8 cellular contexts compared by ENCODE assay signal in the genomic region with DNA sequence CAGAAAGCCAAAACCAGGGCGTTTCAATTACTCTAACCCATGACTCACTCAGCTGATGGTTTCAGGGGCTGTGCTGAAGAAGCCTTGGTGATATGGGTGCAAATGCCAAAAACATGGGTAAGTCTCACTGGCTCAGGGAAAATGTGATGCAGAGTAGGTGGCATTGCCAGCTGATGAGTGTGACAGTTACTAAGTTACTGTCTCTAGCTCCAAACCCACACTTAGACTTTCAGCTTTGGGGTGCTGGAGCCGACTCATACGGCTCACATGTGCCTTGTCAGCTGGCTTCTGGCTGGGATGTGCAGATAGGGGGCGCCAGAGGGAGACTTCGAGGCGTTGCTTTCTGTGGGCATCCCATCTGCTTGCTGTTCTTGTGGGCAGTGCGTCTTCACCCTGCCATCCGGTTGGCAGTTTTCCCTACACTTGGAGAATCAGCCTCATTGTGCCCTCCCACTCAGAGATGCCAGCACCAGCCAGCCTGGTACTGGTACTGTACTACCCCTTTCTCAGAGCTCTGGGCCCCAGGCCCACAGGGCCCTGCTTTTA. TPM values are rescaled to one million over a fixed set of nuclear protein-coding genes. Genes with fewer than 3 reads are reported as not detected.
A peak's percentile ranks its signal among the peaks of the same experiment; 100 is the strongest.
DNase-seq lines count a peak whose midpoint lies in the region; ATAC-seq and TF ChIP-seq lines count a peak whose summit lies in the region.

No MANE protein-coding gene starts in this region.

- no peaks in the 10 kb centered on the region for H3K9me3 ChIP-seq in lower lobe of right lung

- H3K27me3 Mint-ChIP-seq in CD14-positive monocyte (ENCODE audit: low read depth in 3 of 3), result peaks cover 15 to 24% (median 23%) of the 10 kb centered on the region in 3 donors

- peak; percentile 73 for DNase-seq in CD14-positive monocyte (ENCODE audit: low spot score)
- peak; percentile 35 for DNase-seq in T-helper 9 cell
- peak; percentile 60 for DNase-seq in brain microvascular endothelial cell
- no peak for DNase-seq in lower lobe of right lung
- peak; percentile 53 to 86 for DNase-seq in stimulated activated effector memory CD8-positive, alpha-beta T cell treated with anti-CD3 and anti-CD28 coated beads, Interleukin-12 subunit alpha, Interleukin-12 subunit beta, amount 100 ng/mL, for 72 hours (ENCODE audit: low spot score in 2 of 2)
- no peak for DNase-seq in amniotic stem cell (lab: John Stamatoyannopoulos, UW)

- in situ Hi-C loops in brain microvascular endothelial cell (cut with HindIII; ENCODE audit: low pct_ligation_motif_present, low sequenced_read_pairs), result no loop called here

- peak overlapping the region in 1 of 7 donors; percentile 22 for H3K27ac Mint-ChIP-seq in CD14-positive monocyte
- H3K27ac Mint-ChIP-seq in stimulated activated effector memory CD8-positive, alpha-beta T cell treated with anti-CD3 and anti-CD28 coated beads, Interleukin-12 subunit alpha, Interleukin-12 subunit beta, amount 100 ng/mL, for 72 hours, result no peak overlapping the region

- H3K27ac ChIP-seq in brain microvascular endothelial cell, result no peak overlapping the region
- no peak overlapping the region for H3K27ac ChIP-seq in lower lobe of right lung

- H3K4me1 ChIP-seq in lower lobe of right lung, result peaks cover 4% of the 10 kb centered on the region

- H3K36me3 ChIP-seq in brain microvascular endothelial cell (replicated peaks), result no peaks in the 10 kb centered on the region
- H3K36me3 ChIP-seq in lower lobe of right lung, result no peaks in the 10 kb centered on the region

- peak overlapping the region in 1 of 2 donors; percentile 22 for H3K4me3 Mint-ChIP-seq in CD14-positive monocyte
- no peak overlapping the region for H3K4me3 Mint-ChIP-seq in stimulated activated effector memory CD8-positive, alpha-beta T cell treated with anti-CD3 and anti-CD28 coated beads, Interleukin-12 subunit alpha, Interleukin-12 subunit beta, amount 100 ng/mL, for 72 hours

- H3K9me3 Mint-ChIP-seq in CD14-positive monocyte, result peaks cover 0 to 4% (median 0%) of the 10 kb centered on the region in 7 donors
- no peaks in the 10 kb centered on the region for H3K9me3 Mint-ChIP-seq in stimulated activated effector memory CD8-positive, alpha-beta T cell treated with anti-CD3 and anti-CD28 coated beads, Interleukin-12 subunit alpha, Interleukin-12 subunit beta, amount 100 ng/mL, for 72 hours

- peaks cover 0 to 5% of the 10 kb centered on the region in 2 donors for H3K36me3 Mint-ChIP-seq in CD14-positive monocyte
- no peaks in the 10 kb centered on the region for H3K36me3 Mint-ChIP-seq in stimulated activated effector memory CD8-positive, alpha-beta T cell treated with anti-CD3 and anti-CD28 coated beads, Interleukin-12 subunit alpha, Interleukin-12 subunit beta, amount 100 ng/mL, for 72 hours

- peaks cover 39% of the 10 kb centered on the region for H3K4me1 Mint-ChIP-seq in CD14-positive monocyte
- H3K4me1 Mint-ChIP-seq in stimulated activated effector memory CD8-positive, alpha-beta T cell treated with anti-CD3 and anti-CD28 coated beads, Interleukin-12 subunit alpha, Interleukin-12 subunit beta, amount 100 ng/mL, for 72 hours, result peaks cover 4% of the 10 kb centered on the region

- TF ChIP-seq CTCF in CD14-positive monocyte (IDR thresholded peaks at IDR 0.05), result peak; percentile 74
- peak; percentile 80 for TF ChIP-seq CTCF in brain microvascular endothelial cell (IDR thresholded peaks at IDR 0.05; ENCODE audit: low read depth, low read length, missing control alignments)
- peak; percentile 43 for TF ChIP-seq CTCF in lower lobe of right lung (IDR thresholded peaks at IDR 0.05)

- ATAC-seq in HG03460 (IDR thresholded peaks at IDR 0.05; ENCODE audit: unreplicated experiment) (peak; percentile 51), lower lobe of right lung (peak; percentile 47 to 61), GM19023 (IDR thresholded peaks at IDR 0.05; ENCODE audit: unreplicated experiment) (no peak)
- peak; percentile 96 for ATAC-seq in stimulated activated effector memory CD8-positive, alpha-beta T cell treated with anti-CD3 and anti-CD28 coated beads, Interleukin-12 subunit alpha, Interleukin-12 subunit beta, amount 100 ng/mL, for 72 hours

- H3K27me3 ChIP-seq in brain microvascular endothelial cell (replicated peaks), result no peaks in the 10 kb centered on the region
- H3K27me3 ChIP-seq in lower lobe of right lung (ENCODE audit: low read depth), result peaks cover 5% of the 10 kb centered on the region

- H3K4me3 ChIP-seq in brain microvascular endothelial cell (ENCODE audit: low read depth, low read length) (no peak overlapping the region), lower lobe of right lung (no peak overlapping the region)

- intact Hi-C loops in CD14-positive monocyte (cut with micrococcal nuclease) (loop anchor here in 1 of 2 donors (5.0 kb wide), 2 partner anchors 55 to 105 kb away; no protein-coding TSS in a partner anchor), lower lobe of right lung (cut with DNase I) (no loop called here)

RNA-seq across cellular contexts. Expression of gene KRT7, which starts 11.1 kb away (rescaled TPM):
- 1 to 10 TPM in 1 of 2 donors, not detected in 1; 2.7 TPM for polyA plus RNA-seq in CD14-positive monocyte
- total RNA-seq in lower lobe of right lung, result 257 TPM

RNA-seq across cellular contexts. Expression of gene KRT80, which starts 30.2 kb away (rescaled TPM):
- polyA plus RNA-seq in CD14-positive monocyte, result under 1 TPM; 0.18 to 0.52 TPM
- 3.0 TPM for total RNA-seq in lower lobe of right lung

RNA-seq across cellular contexts. Expression of gene KRT86, which starts 52.5 kb away (rescaled TPM):
- not detected for polyA plus RNA-seq in CD14-positive monocyte
- total RNA-seq in lower lobe of right lung, result 0.74 TPM

Comparison
In these comparisons a context has a peak if more than half of its experiments do, and no peak if none do; other contexts are left out.
1. DNase-seq: peak in CD14-positive monocyte (single experiment), T-helper 9 cell (single experiment), brain microvascular endothelial cell (single experiment) and stimulated activated effector memory CD8-positive, alpha-beta T cell treated with anti-CD3 and anti-CD28 coated beads, Interleukin-12 subunit alpha, Interleukin-12 subunit beta, amount 100 ng/mL, for 72 hours (2 of 2); none in lower lobe of right lung (single experiment) and amniotic stem cell (single experiment).
2. Peak in every context shown above with its lines, with median percentiles within 50 percentile points of each other: CTCF ChIP-seq.